In the genomic region with DNA sequence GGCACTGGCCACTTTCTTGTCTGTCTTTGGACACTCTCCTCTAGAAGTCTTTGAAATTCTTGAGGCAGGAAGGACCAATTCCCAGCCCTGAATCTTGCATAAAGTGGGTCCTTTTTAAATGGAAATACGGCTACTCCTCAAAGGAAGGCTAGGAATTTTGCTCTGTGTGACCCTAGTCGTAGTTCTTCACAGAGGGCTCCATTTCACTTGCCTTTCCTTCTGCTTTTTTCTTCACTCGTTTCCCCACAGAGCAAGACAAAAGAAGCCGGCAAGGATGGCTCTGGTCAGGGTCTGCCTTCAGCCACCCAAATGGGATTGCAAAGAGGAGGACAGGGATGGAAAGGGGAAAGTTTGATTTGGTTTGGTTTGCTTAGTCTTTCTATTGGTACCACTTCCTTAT, we compare ENCODE assay signal across 9 cellular contexts. TPM values are rescaled to one million over a fixed set of nuclear protein-coding genes. Genes with fewer than 3 reads are reported as not detected.
A peak's percentile ranks its signal among the peaks of the same experiment; 100 is the strongest.
DNase-seq lines count a peak whose midpoint lies in the region; ATAC-seq, FAIRE-seq and TF ChIP-seq lines count a peak whose summit lies in the region.
"Had no signal": no experiment of that assay in that cellular context is flagged by ENCODE, and none has a peak within 500 bp of the region (broad histone marks: within the 10 kb centered on the region; RNA-seq: fewer than 3 reads in every experiment).

No MANE protein-coding gene starts in this region.

- no peak for TF ChIP-seq CTCF in D721Med (IDR thresholded peaks at IDR 0.05; ENCODE audit: insufficient read depth, missing control alignments)

- H3K36me3 ChIP-seq in subcutaneous abdominal adipose tissue (ENCODE audit: control insufficient read depth in 5 of 5, insufficient read depth in 5 of 5, low read length in 5 of 5): no peaks in the 10 kb centered on the region

- CTCF ChIA-PET in activated CD4-positive, alpha-beta T cell treated with anti-CD3 and anti-CD28 coated beads for 36 hours (lab: Charles Lee): interaction anchor here (0.7 to 1.9 kb wide), 3 partner anchors 11 to 22 kb away, joined by 3 to 8 read pairs (median 3); no protein-coding TSS in a partner anchor
- CTCF ChIA-PET in activated CD8-positive, alpha-beta T cell treated with anti-CD3 and anti-CD28 coated beads, Interleukin-2, amount 10 ng/mL, durations not matched to agents 7 days and 5 days (lab: Charles Lee): no interaction called here

- no peaks in the 10 kb centered on the region for H3K9me3 ChIP-seq in subcutaneous abdominal adipose tissue (ENCODE audit: control insufficient read depth in 5 of 5, low read length in 5 of 5)

- POLR2A ChIA-PET in activated CD4-positive, alpha-beta T cell treated with anti-CD3 and anti-CD28 coated beads for 36 hours (lab: Charles Lee): no interaction called here
- POLR2A ChIA-PET in activated CD8-positive, alpha-beta T cell treated with anti-CD3 and anti-CD28 coated beads, Interleukin-2, amount 10 ng/mL, durations not matched to agents 7 days and 5 days (lab: Charles Lee): interaction anchor here (1.0 to 13.0 kb wide), 2 partner anchors 11 to 21 kb away, joined by 3 to 275 read pairs; no protein-coding TSS in a partner anchor

- no peak for FAIRE-seq in D721Med (lab: Jason Lieb, UNC)
- FAIRE-seq: GM12891 had no signal

- H3K36me3 Mint-ChIP-seq in activated CD4-positive, alpha-beta T cell treated with anti-CD3 and anti-CD28 coated beads for 36 hours (ENCODE audit: low read depth): peaks cover 19% of the 10 kb centered on the region
- H3K36me3 Mint-ChIP-seq in activated CD8-positive, alpha-beta T cell treated with anti-CD3 and anti-CD28 coated beads, Interleukin-2, amount 10 ng/mL, durations not matched to agents 7 days and 5 days (ENCODE audit: low read depth): peaks cover 18% of the 10 kb centered on the region
- peaks cover 0 to 14% (median 8%) of the 10 kb centered on the region in 3 donors for H3K36me3 Mint-ChIP-seq in immature natural killer cell

- peak overlapping the region; percentile 98 for H3K27ac Mint-ChIP-seq in activated CD4-positive, alpha-beta T cell treated with anti-CD3 and anti-CD28 coated beads for 36 hours
- H3K27ac Mint-ChIP-seq in activated CD8-positive, alpha-beta T cell treated with anti-CD3 and anti-CD28 coated beads, Interleukin-2, amount 10 ng/mL, durations not matched to agents 7 days and 5 days: peak overlapping the region; percentile 87
- peak overlapping the region; percentile 90 to 99 (median 98) for H3K27ac Mint-ChIP-seq in immature natural killer cell

- DNase-seq in activated CD4-positive, alpha-beta T cell treated with anti-CD3 and anti-CD28 coated beads for 36 hours: no peak
- DNase-seq in activated CD4-positive, alpha-beta T cell treated with anti-CD3 and anti-CD28 coated beads, Interleukin-2, amount 50 U/mL, for 1 hour: no peak
- DNase-seq in activated CD8-positive, alpha-beta T cell treated with anti-CD3 and anti-CD28 coated beads, Interleukin-2, amount 10 ng/mL, durations not matched to agents 7 days and 5 days: no peak
- DNase-seq in immature natural killer cell (no peak), D721Med (ENCODE audit: insufficient read length, low spot score) (no peak), T-helper 9 cell (no peak), HK-2 (ENCODE audit: unreplicated experiment) (no peak)

- peaks cover 0 to 21% (median 7%) of the 10 kb centered on the region in 5 donors for H3K4me1 ChIP-seq in subcutaneous abdominal adipose tissue (ENCODE audit: control insufficient read depth in 5 of 5, insufficient read depth in 5 of 5, low read length in 5 of 5)

- H3K27me3 Mint-ChIP-seq in activated CD4-positive, alpha-beta T cell treated with anti-CD3 and anti-CD28 coated beads for 36 hours: no peaks in the 10 kb centered on the region
- no peaks in the 10 kb centered on the region for H3K27me3 Mint-ChIP-seq in activated CD8-positive, alpha-beta T cell treated with anti-CD3 and anti-CD28 coated beads, Interleukin-2, amount 10 ng/mL, durations not matched to agents 7 days and 5 days (ENCODE audit: low read depth)
- peaks cover 8 to 19% (median 10%) of the 10 kb centered on the region in 3 donors for H3K27me3 Mint-ChIP-seq in immature natural killer cell (ENCODE audit: low read depth in 3 of 3)

- H3K4me1 Mint-ChIP-seq in activated CD4-positive, alpha-beta T cell treated with anti-CD3 and anti-CD28 coated beads for 36 hours: peaks cover 68% of the 10 kb centered on the region
- H3K4me1 Mint-ChIP-seq in activated CD8-positive, alpha-beta T cell treated with anti-CD3 and anti-CD28 coated beads, Interleukin-2, amount 10 ng/mL, durations not matched to agents 7 days and 5 days (ENCODE audit: low read depth): peaks cover 70% of the 10 kb centered on the region
- peaks cover 54 to 61% of the 10 kb centered on the region in 2 donors for H3K4me1 Mint-ChIP-seq in immature natural killer cell

- peak overlapping the region in 1 of 5 donors; percentile 28 for H3K9ac ChIP-seq in subcutaneous abdominal adipose tissue (ENCODE audit: low read length in 5 of 5)

- peaks cover 12% of the 10 kb centered on the region for H3K9me3 Mint-ChIP-seq in activated CD4-positive, alpha-beta T cell treated with anti-CD3 and anti-CD28 coated beads for 36 hours (ENCODE audit: low read depth)
- peaks cover 14% of the 10 kb centered on the region for H3K9me3 Mint-ChIP-seq in activated CD8-positive, alpha-beta T cell treated with anti-CD3 and anti-CD28 coated beads, Interleukin-2, amount 10 ng/mL, durations not matched to agents 7 days and 5 days (ENCODE audit: insufficient read depth)
- peaks cover 0 to 10% (median 4%) of the 10 kb centered on the region in 6 donors for H3K9me3 Mint-ChIP-seq in immature natural killer cell

- peak overlapping the region; percentile 98 for H3K27ac ChIP-seq in subcutaneous abdominal adipose tissue (ENCODE audit: low read depth, low read length)

- no peak for ATAC-seq in activated CD4-positive, alpha-beta T cell treated with anti-CD3 and anti-CD28 coated beads for 36 hours
- ATAC-seq in activated CD8-positive, alpha-beta T cell treated with anti-CD3 and anti-CD28 coated beads, Interleukin-2, amount 10 ng/mL, durations not matched to agents 7 days and 5 days: no peak

- peak overlapping the region; percentile 74 for H3K4me3 Mint-ChIP-seq in activated CD4-positive, alpha-beta T cell treated with anti-CD3 and anti-CD28 coated beads for 36 hours
- H3K4me3 Mint-ChIP-seq in activated CD8-positive, alpha-beta T cell treated with anti-CD3 and anti-CD28 coated beads, Interleukin-2, amount 10 ng/mL, durations not matched to agents 7 days and 5 days: peak overlapping the region; percentile 80
- H3K4me3 Mint-ChIP-seq in immature natural killer cell: peak overlapping the region; percentile 86 to 92 (median 91)

- H3K4me3 ChIP-seq in subcutaneous abdominal adipose tissue (ENCODE audit: low read depth in 1 of 5, low read length in 5 of 5): peak overlapping the region in 2 of 5 donors; percentile 11 to 62

- no peaks in the 10 kb centered on the region for H3K27me3 ChIP-seq in subcutaneous abdominal adipose tissue (ENCODE audit: control insufficient read depth in 5 of 5, insufficient read depth in 4 of 5, low read length in 5 of 5)

- intact Hi-C loops in activated CD4-positive, alpha-beta T cell treated with anti-CD3 and anti-CD28 coated beads for 36 hours (cut with DNase I, micrococcal nuclease): loop anchor here in 1 of 2 experiments (10.0 kb wide), 1 partner anchor 1060 kb away; a partner anchor contains a TSS

RNA-seq across cellular contexts. Expression of a gene that starts 25.8 kb away (rescaled TPM):
- 100 to 1,000 TPM; 451 to 502 TPM for total RNA-seq in activated CD4-positive, alpha-beta T cell treated with anti-CD3 and anti-CD28 coated beads for 36 hours
- total RNA-seq in activated CD8-positive, alpha-beta T cell treated with anti-CD3 and anti-CD28 coated beads, Interleukin-2, amount 10 ng/mL, durations not matched to agents 7 days and 5 days: 100 to 1,000 TPM; 523 to 536 TPM
- polyA plus RNA-seq in immature natural killer cell: 1,000 to 10,000 TPM; 2,819 to 4,179 (median 3,086) TPM

RNA-seq across cellular contexts. Expression of a gene that starts 41.2 kb away (rescaled TPM):
- 100 to 1,000 TPM in 1 of 2 experiments, 10 to 100 TPM in 1; 91.3 to 104 TPM for total RNA-seq in activated CD4-positive, alpha-beta T cell treated with anti-CD3 and anti-CD28 coated beads for 36 hours
- total RNA-seq in activated CD8-positive, alpha-beta T cell treated with anti-CD3 and anti-CD28 coated beads, Interleukin-2, amount 10 ng/mL, durations not matched to agents 7 days and 5 days: 10 to 100 TPM; 63.7 to 69.9 TPM
- 10 to 100 TPM; 32.6 to 38.6 (median 35.0) TPM for polyA plus RNA-seq in immature natural killer cell

RNA-seq across cellular contexts. Expression of a gene that starts 42.0 kb away (rescaled TPM):
- 10 to 100 TPM; 29.4 to 45.8 TPM for total RNA-seq in activated CD4-positive, alpha-beta T cell treated with anti-CD3 and anti-CD28 coated beads for 36 hours
- 10 to 100 TPM; 19.7 to 21.1 TPM for total RNA-seq in activated CD8-positive, alpha-beta T cell treated with anti-CD3 and anti-CD28 coated beads, Interleukin-2, amount 10 ng/mL, durations not matched to agents 7 days and 5 days
- 1 to 10 TPM; 1.0 to 9.0 (median 3.6) TPM for polyA plus RNA-seq in immature natural killer cell

RNA-seq across cellular contexts. Expression of a gene that starts 56.1 kb away (rescaled TPM):
- 100 to 1,000 TPM in 1 of 2 experiments, 10 to 100 TPM in 1; 100.0 to 105 TPM for total RNA-seq in activated CD4-positive, alpha-beta T cell treated with anti-CD3 and anti-CD28 coated beads for 36 hours
- 10 to 100 TPM; 72.2 to 79.6 TPM for total RNA-seq in activated CD8-positive, alpha-beta T cell treated with anti-CD3 and anti-CD28 coated beads, Interleukin-2, amount 10 ng/mL, durations not matched to agents 7 days and 5 days
- 10 to 100 TPM in 2 of 3 donors, 1 to 10 TPM in 1; 4.3 to 50.1 (median 15.2) TPM for polyA plus RNA-seq in immature natural killer cell
